In genomic region chr5:134594797-134595457, GRCh38 we compare ENCODE assay signal across 8 cellular contexts. TPM values are rescaled to one million over a fixed set of nuclear protein-coding genes. Genes with fewer than 3 reads are reported as not detected.
A peak's percentile ranks its signal among the peaks of the same experiment; 100 is the strongest.
DNase-seq lines count a peak whose midpoint lies in the region; ATAC-seq lines count a peak whose summit lies in the region.

No MANE protein-coding gene starts in this region.

- no peak overlapping the region for H3K4me2 ChIP-seq in Karpas-422 (ENCODE audit: low read depth, low read length, poor library complexity, severe bottlenecking)

- no peaks in the 10 kb centered on the region for H3K79me2 ChIP-seq in Karpas-422 (ENCODE audit: low read length)

- H3K36me3 Mint-ChIP-seq in T-helper 2 cell treated with Interferon-gamma antibody and Interleukin-4, amounts not matched to agents 5 μg/mL and 100 μg/mL, for 36 hours (ENCODE audit: low read depth) = no peaks in the 10 kb centered on the region

- no peaks in the 10 kb centered on the region for H3K27me3 ChIP-seq in Karpas-422 (ENCODE audit: low read length)

- H2AFZ ChIP-seq in Karpas-422 (ENCODE audit: low read length) = no peak overlapping the region

- H3K27me3 Mint-ChIP-seq in T-helper 2 cell treated with Interferon-gamma antibody and Interleukin-4, amounts not matched to agents 5 μg/mL and 100 μg/mL, for 36 hours (ENCODE audit: low read depth) = no peaks in the 10 kb centered on the region

- ATAC-seq in GM18909 (IDR thresholded peaks at IDR 0.05; ENCODE audit: poor library complexity, unreplicated experiment) = peak; percentile 73
- peak; percentile 52 for ATAC-seq in HG03103 (IDR thresholded peaks at IDR 0.05; ENCODE audit: low read depth, unreplicated experiment)

- peak; percentile 27 for DNase-seq in COR-L47 (lab: John Stamatoyannopoulos, UW)
- DNase-seq in T-helper 2 cell treated with Interferon-gamma antibody and Interleukin-4, amounts not matched to agents 5 μg/mL and 100 μg/mL, for 36 hours (ENCODE audit: low spot score) = no peak
- no peak for DNase-seq in Karpas-422
- DNase-seq in hippocampal formation (lab: John Stamatoyannopoulos, UW) = no peak
- DNase-seq in stimulated activated CD4-positive, alpha-beta T cell treated with anti-CD3 and anti-CD28 coated beads, Interleukin-2, amount 100 ng/mL, for 24 hours = no peak
- DNase-seq in NCI-H226 = no peak

- H3K4me3 ChIP-seq in Karpas-422 (ENCODE audit: low read length) = no peak overlapping the region

- no peak overlapping the region for H3K9ac ChIP-seq in Karpas-422 (ENCODE audit: low read length)

- no peaks in the 10 kb centered on the region for H4K20me1 ChIP-seq in Karpas-422 (ENCODE audit: insufficient read depth, low read depth, low read length)

- no peak overlapping the region for H3K4me3 Mint-ChIP-seq in T-helper 2 cell treated with Interferon-gamma antibody and Interleukin-4, amounts not matched to agents 5 μg/mL and 100 μg/mL, for 36 hours

- no peaks in the 10 kb centered on the region for H3K36me3 ChIP-seq in Karpas-422 (ENCODE audit: insufficient read depth, low read length)

- H3K9me3 Mint-ChIP-seq in T-helper 2 cell treated with Interferon-gamma antibody and Interleukin-4, amounts not matched to agents 5 μg/mL and 100 μg/mL, for 36 hours = no peaks in the 10 kb centered on the region

- peak overlapping the region; percentile 53 for H3K27ac Mint-ChIP-seq in T-helper 2 cell treated with Interferon-gamma antibody and Interleukin-4, amounts not matched to agents 5 μg/mL and 100 μg/mL, for 36 hours

- H3K27ac ChIP-seq in Karpas-422 (ENCODE audit: low read length) = no peak overlapping the region

- H3K4me1 ChIP-seq in Karpas-422 (ENCODE audit: low read length) = peaks cover 8% of the 10 kb centered on the region

- H3K9me2 ChIP-seq in Karpas-422 (replicated peaks; ENCODE audit: insufficient read depth, low read length) = no peaks in the 10 kb centered on the region

- H3K4me1 Mint-ChIP-seq in T-helper 2 cell treated with Interferon-gamma antibody and Interleukin-4, amounts not matched to agents 5 μg/mL and 100 μg/mL, for 36 hours (ENCODE audit: low read depth) = peaks cover 20% of the 10 kb centered on the region

- H3K9me3 ChIP-seq in Karpas-422 (ENCODE audit: low read length) = 0 out of 2 replicates have a peak, but pooled peaks cover 3% of the 10 kb centered on the region

RNA-seq across cellular contexts. Expression of gene SAR1B, which starts 37.7 kb away (rescaled TPM):
- total RNA-seq in Karpas-422 (2014; rRNA removed; shearing (Covaris generic); ENCODE audit: low replicate concordance) = 41.2 and 49.1 TPM in 2 replicates

RNA-seq across cellular contexts. Expression of gene SEC24A, which starts 53.7 kb away (rescaled TPM):
- 5.2 and 25.8 TPM in 2 replicates for total RNA-seq in Karpas-422 (2014; rRNA removed; shearing (Covaris generic); ENCODE audit: low replicate concordance)
